In the genomic region with DNA sequence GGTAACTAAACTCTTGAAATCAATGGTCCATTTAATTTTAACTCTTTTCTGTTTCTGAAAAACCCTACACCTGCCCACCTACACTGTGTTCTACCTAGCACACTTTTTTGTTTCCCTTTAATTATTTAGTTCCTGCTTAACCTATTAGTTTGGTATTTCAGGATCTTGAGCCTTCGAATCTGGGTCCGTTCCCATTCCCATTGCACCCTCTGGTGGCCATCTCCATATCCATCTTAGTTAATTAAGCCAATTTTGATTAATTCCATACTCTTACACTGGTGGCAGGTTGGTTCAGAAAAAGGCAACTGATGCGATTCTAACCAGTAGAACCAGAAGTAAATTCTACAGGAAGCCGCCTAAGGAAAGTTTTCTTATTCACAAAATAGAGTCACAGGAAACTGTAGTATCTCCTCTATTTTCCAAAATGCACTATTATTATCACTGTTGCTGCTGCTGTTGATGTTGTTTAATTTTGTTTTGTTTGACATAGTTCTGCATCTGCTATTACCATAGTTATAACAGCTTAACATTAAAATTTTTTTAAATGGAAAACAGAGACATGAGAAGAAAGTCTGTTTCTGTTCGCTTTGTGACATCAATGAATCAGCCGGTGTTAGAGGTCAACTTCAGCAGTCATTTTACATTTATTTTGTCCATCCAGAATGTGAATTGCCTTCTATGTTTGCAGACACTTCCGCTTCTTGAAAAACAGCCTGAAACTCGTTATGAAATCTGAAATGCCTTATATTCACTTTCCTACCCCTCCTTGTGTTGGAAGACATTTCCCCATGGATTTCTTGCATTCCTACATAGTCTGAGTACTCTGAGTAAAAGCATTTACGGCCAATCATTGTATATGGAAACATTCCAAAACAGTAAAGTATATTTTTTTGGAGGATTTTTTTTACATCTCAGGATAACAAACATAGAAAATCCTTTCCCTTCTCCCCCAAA, we compare ENCODE assay signal across 8 cellular contexts.
A peak's percentile ranks its signal among the peaks of the same experiment; 100 is the strongest.
DNase-seq lines count a peak whose midpoint lies in the region; ATAC-seq and TF ChIP-seq lines count a peak whose summit lies in the region.

No MANE protein-coding gene starts in this region.

- H3K27ac ChIP-seq in heart left ventricle (no peak overlapping the region), body of pancreas (no peak overlapping the region)

- TF ChIP-seq POLR2A in heart left ventricle (IDR thresholded peaks at IDR 0.05) = no peak
- no peak for TF ChIP-seq POLR2A in body of pancreas (IDR thresholded peaks at IDR 0.05)

- H3K4me1 ChIP-seq in heart left ventricle (no peaks in the 10 kb centered on the region), body of pancreas (no peaks in the 10 kb centered on the region)

- H3K4me1 Mint-ChIP-seq in stimulated activated effector memory CD8-positive, alpha-beta T cell treated with anti-CD3 and anti-CD28 coated beads, Interleukin-12 subunit alpha, Interleukin-12 subunit beta, amount 100 ng/mL, for 72 hours = no peaks in the 10 kb centered on the region

- no peak overlapping the region for H3K4me3 Mint-ChIP-seq in stimulated activated effector memory CD8-positive, alpha-beta T cell treated with anti-CD3 and anti-CD28 coated beads, Interleukin-12 subunit alpha, Interleukin-12 subunit beta, amount 100 ng/mL, for 72 hours

- no peak overlapping the region for H3K27ac Mint-ChIP-seq in stimulated activated effector memory CD8-positive, alpha-beta T cell treated with anti-CD3 and anti-CD28 coated beads, Interleukin-12 subunit alpha, Interleukin-12 subunit beta, amount 100 ng/mL, for 72 hours

- H3K27me3 ChIP-seq in heart left ventricle = no peaks in the 10 kb centered on the region
- H3K27me3 ChIP-seq in body of pancreas = no peaks in the 10 kb centered on the region

- H3K36me3 Mint-ChIP-seq in stimulated activated effector memory CD8-positive, alpha-beta T cell treated with anti-CD3 and anti-CD28 coated beads, Interleukin-12 subunit alpha, Interleukin-12 subunit beta, amount 100 ng/mL, for 72 hours = no peaks in the 10 kb centered on the region

- intact Hi-C loops in heart left ventricle (cut with DNase I) (no loop called here), left ventricle myocardium superior (cut with micrococcal nuclease) (no loop called here), body of pancreas (cut with DNase I) (no loop called here)

- no peak overlapping the region for H3K4me3 ChIP-seq in heart left ventricle
- H3K4me3 ChIP-seq in body of pancreas = no peak overlapping the region

- TF ChIP-seq CTCF in heart left ventricle (IDR thresholded peaks at IDR 0.05) (peak in 11 of 12 donors; percentile 20 to 51 (median 30)), body of pancreas (IDR thresholded peaks at IDR 0.05) (peak; percentile 34 to 66 (median 57))

- DNase-seq in heart left ventricle = no peak
- no peak for DNase-seq in left ventricle myocardium superior
- DNase-seq in NCI-H2171 treated with DMSO at 0.1 percent for 48 hours (lab: John Stamatoyannopoulos, UW) = peak; percentile 29
- DNase-seq in body of pancreas = peak; percentile 33 to 56 (median 45)
- DNase-seq in left kidney (ENCODE audit: low read depth, low spot score) = peak; percentile 69
- DNase-seq in stimulated activated effector memory CD8-positive, alpha-beta T cell treated with anti-CD3 and anti-CD28 coated beads, Interleukin-12 subunit alpha, Interleukin-12 subunit beta, amount 100 ng/mL, for 72 hours (ENCODE audit: low spot score in 2 of 2) = no peak

- 33 to 45% (median 39%) methylated on average over 9 of the region's 9 CpGs for WGBS in heart left ventricle, 4 donors
- WGBS in body of pancreas, 2 donors = 26 to 33% methylated on average over 9 of the region's 9 CpGs

- peaks cover 0 to 4% (median 0%) of the 10 kb centered on the region in 12 donors for H3K9me3 ChIP-seq in heart left ventricle
- H3K9me3 ChIP-seq in body of pancreas = no peaks in the 10 kb centered on the region

- no peak for ATAC-seq in heart left ventricle
- no peak for ATAC-seq in left ventricle myocardium superior
- ATAC-seq in body of pancreas = peak; percentile 75
- ATAC-seq in GM21367 (IDR thresholded peaks at IDR 0.05; ENCODE audit: unreplicated experiment) = no peak
- ATAC-seq in HG02571 (IDR thresholded peaks at IDR 0.05; ENCODE audit: unreplicated experiment) = no peak
- ATAC-seq in stimulated activated effector memory CD8-positive, alpha-beta T cell treated with anti-CD3 and anti-CD28 coated beads, Interleukin-12 subunit alpha, Interleukin-12 subunit beta, amount 100 ng/mL, for 72 hours = no peak

- peaks cover 12% of the 10 kb centered on the region for H3K9me3 Mint-ChIP-seq in stimulated activated effector memory CD8-positive, alpha-beta T cell treated with anti-CD3 and anti-CD28 coated beads, Interleukin-12 subunit alpha, Interleukin-12 subunit beta, amount 100 ng/mL, for 72 hours

- H3K36me3 ChIP-seq in heart left ventricle = no peaks in the 10 kb centered on the region
- H3K36me3 ChIP-seq in body of pancreas (replicated peaks in 1 of 2; ENCODE audit: insufficient read depth in 1 of 2, low read depth in 2 of 2) = no peaks in the 10 kb centered on the region

Comparison
In these comparisons a context has a peak if more than half of its experiments do, and no peak if none do; other contexts are left out.
1. DNase-seq: peak in NCI-H2171 treated with DMSO at 0.1 percent for 48 hours (single experiment), body of pancreas (4 of 4) and left kidney (single experiment); none in heart left ventricle (0 of 5), left ventricle myocardium superior (single experiment) and stimulated activated effector memory CD8-positive, alpha-beta T cell treated with anti-CD3 and anti-CD28 coated beads, Interleukin-12 subunit alpha, Interleukin-12 subunit beta, amount 100 ng/mL, for 72 hours (0 of 2).